Comparison of ENCODE assay signal across 22 cellular contexts in the genomic region with DNA sequence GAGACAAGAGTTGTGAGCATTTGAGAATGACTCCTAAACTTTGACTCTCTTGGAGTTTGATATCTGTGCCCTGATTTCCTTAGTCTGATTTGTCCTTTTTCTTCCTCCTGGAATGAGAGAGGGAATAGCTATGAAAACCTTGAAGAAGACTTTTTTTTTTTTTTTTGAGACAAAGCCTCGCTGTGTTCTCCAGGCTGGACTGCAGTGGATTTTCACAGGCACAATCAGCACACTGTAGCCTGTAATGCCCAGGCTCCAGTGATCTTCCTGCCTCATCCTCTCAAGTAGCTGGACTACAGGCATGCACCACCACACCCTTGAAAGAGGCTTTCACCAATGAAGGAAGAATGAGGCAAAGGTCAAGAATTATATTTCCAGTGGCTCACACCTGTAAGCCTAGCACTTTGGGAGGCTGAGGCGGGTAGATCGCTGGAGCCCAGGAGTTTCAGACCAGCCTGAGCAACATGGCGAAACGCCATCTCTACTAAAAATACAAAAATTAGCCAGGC. TPM values are rescaled to one million over a fixed set of nuclear protein-coding genes. Genes with fewer than 3 reads are reported as not detected.
A peak's percentile ranks its signal among the peaks of the same experiment; 100 is the strongest.
DNase-seq lines count a peak whose midpoint lies in the region; ATAC-seq, FAIRE-seq and TF ChIP-seq lines count a peak whose summit lies in the region.
"Had no signal": no experiment of that assay in that cellular context is flagged by ENCODE, and none has a peak within 500 bp of the region (broad histone marks: within the 10 kb centered on the region; RNA-seq: fewer than 3 reads in every experiment).

No MANE protein-coding gene starts in this region.

- in situ Hi-C loops in Caki2 (cut with HindIII; ENCODE audit: low pct_unique_long_range_greater_than_20kb, low sequenced_read_pairs), result no loop called here

- H3K27me3 ChIP-seq in bronchial epithelial cell (ENCODE audit: control insufficient read depth, insufficient read depth, low read length) (no peaks in the 10 kb centered on the region), heart left ventricle (no peaks in the 10 kb centered on the region), hepatocyte (no peaks in the 10 kb centered on the region)
- H3K27me3 ChIP-seq: BLaER1 had no signal

- H3K9me3 ChIP-seq in heart left ventricle, result no peaks in the 10 kb centered on the region
- no peaks in the 10 kb centered on the region for H3K9me3 ChIP-seq in hepatocyte (ENCODE audit: low read depth)
- H3K9me3 ChIP-seq: BLaER1 had no signal

- no peaks in the 10 kb centered on the region for H3K79me2 ChIP-seq in hepatocyte

- TF ChIP-seq CTCF in bronchial epithelial cell (IDR thresholded peaks at IDR 0.05; ENCODE audit: insufficient read depth, low read length, severe bottlenecking) (no peak), heart left ventricle (IDR thresholded peaks at IDR 0.05) (no peak), hepatocyte (IDR thresholded peaks at IDR 0.05; ENCODE audit: poor library complexity) (no peak)

- H3K4me3 ChIP-seq in bronchial epithelial cell (ENCODE audit: low read depth, low read length), result no peak overlapping the region
- H3K4me3 ChIP-seq in heart left ventricle, result no peak overlapping the region
- no peak overlapping the region for H3K4me3 ChIP-seq in hepatocyte
- H3K4me3 ChIP-seq: BLaER1 had no signal

- H3K36me3 ChIP-seq in bronchial epithelial cell (ENCODE audit: control insufficient read depth, insufficient read depth, low read length) (no peaks in the 10 kb centered on the region), heart left ventricle (no peaks in the 10 kb centered on the region), hepatocyte (replicated peaks; ENCODE audit: insufficient read depth, low read depth) (no peaks in the 10 kb centered on the region)
- H3K36me3 ChIP-seq: BLaER1 had no signal

- H3K27ac ChIP-seq in heart left ventricle (no peak overlapping the region), hepatocyte (no peak overlapping the region)
- H3K27ac ChIP-seq: BLaER1 had no signal

- peak; percentile 12 for DNase-seq in Caki2 (ENCODE audit: low read depth)
- DNase-seq in bronchial epithelial cell (ENCODE audit: low read depth), result no peak
- no peak for DNase-seq in left colon
- no peak for DNase-seq in NCI-H2081 (lab: John Stamatoyannopoulos, UW)
- no peak for DNase-seq in heart left ventricle
- DNase-seq in UCSD-AML1 (lab: John Stamatoyannopoulos, UW; ENCODE audit: unreplicated experiment), result no peak
- DNase-seq in hepatocyte (ENCODE audit: low spot score), result no peak
- DNase-seq: 8988T; CD8-positive, alpha-beta T cell; COR-L47; GOT3; H9 had no signal

- peaks cover 0 to 4% (median 0%) of the 10 kb centered on the region in 12 donors for H3K4me1 ChIP-seq in heart left ventricle
- no peaks in the 10 kb centered on the region for H3K4me1 ChIP-seq in hepatocyte (ENCODE audit: insufficient read depth)
- H3K4me1 ChIP-seq: BLaER1 had no signal

- no peaks in the 10 kb centered on the region for H3K9me2 ChIP-seq in hepatocyte (replicated peaks; ENCODE audit: insufficient read depth)

- FAIRE-seq in bronchial epithelial cell (lab: Jason Lieb, UNC), result peak; percentile 13
- FAIRE-seq: D721Med, G401.6, GM12891, GM18507, HepG2 had no signal

- TF ChIP-seq POLR2A in heart left ventricle (IDR thresholded peaks at IDR 0.05), result no peak

- no peaks in the 10 kb centered on the region for H4K20me1 ChIP-seq in hepatocyte (ENCODE audit: insufficient read depth, poor library complexity, severe bottlenecking)
- H4K20me1 ChIP-seq: BLaER1 had no signal

- H2AFZ ChIP-seq in hepatocyte, result no peak overlapping the region

- intact Hi-C loops in left colon (cut with DNase I, micrococcal nuclease) (no loop called here), heart left ventricle (cut with DNase I) (loop anchor here in 2 of 10 donors (10.0 kb wide), 2 partner anchors 77 to 87 kb away; no protein-coding TSS in a partner anchor)

- no peak overlapping the region for H3K4me2 ChIP-seq in hepatocyte
- H3K4me2 ChIP-seq: BLaER1 had no signal

- peak; percentile 88 for ATAC-seq in left colon
- ATAC-seq in heart left ventricle, result no peak
- ATAC-seq: CD8-positive, alpha-beta T cell; HepG2 had no signal

- 88 to 96% (median 93%) methylated on average over 5 of the region's 5 CpGs for WGBS in heart left ventricle, 4 donors
- 93% methylated on average over 5 of the region's 5 CpGs for WGBS in hepatocyte (ENCODE audit: low lambda C conversion rate, missing lambda C conversion rate)

RNA-seq across cellular contexts. Expression of gene ARGFX, which starts 10.3 kb away (rescaled TPM):
- not detected in 2 replicates for total RNA-seq in Caki2 (2014; rRNA removed; shearing (Covaris generic); ENCODE audit: low replicate concordance)
- not detected in 2 replicates for total RNA-seq in bronchial epithelial cell
- total RNA-seq in left colon, result not detected
- total RNA-seq in heart left ventricle, result not detected
- not detected for polyA plus RNA-seq in heart left ventricle
- total RNA-seq in hepatocyte, result not detected in 2 replicates
- not detected in 2 replicates for polyA plus RNA-seq in hepatocyte
- total RNA-seq: A673; CD8-positive, alpha-beta T cell; H9; HepG2 had no signal
- polyA plus RNA-seq: AG04450, CD14-positive monocyte, HepG2, IgD-negative memory B cell had no signal

RNA-seq across cellular contexts. Expression of gene POLQ, which starts 11.7 kb away (rescaled TPM):
- total RNA-seq in Caki2 (2014; rRNA removed; shearing (Covaris generic); ENCODE audit: low replicate concordance), result 1.7 and 3.0 TPM in 2 replicates
- total RNA-seq in bronchial epithelial cell (0.79 and 1.3 TPM in 2 replicates), left colon (1 to 10 TPM; 1.5 to 3.0 TPM), heart left ventricle (1 to 10 TPM in 2 of 9 donors, under 1 TPM in 7; 0.13 to 1.5 (median 0.39) TPM), hepatocyte (1.4 and 2.5 TPM in 2 replicates)
- polyA plus RNA-seq in heart left ventricle (under 1 TPM; 0.11 to 0.15 TPM), hepatocyte (0.68 and 1.3 TPM in 2 replicates)
- polyA plus RNA-seq: IgD-negative memory B cell had no signal

RNA-seq across cellular contexts. Expression of gene FBXO40, which starts 35.7 kb away (rescaled TPM):
- not detected in 2 replicates for total RNA-seq in Caki2 (2014; rRNA removed; shearing (Covaris generic); ENCODE audit: low replicate concordance)
- not detected in 2 replicates for total RNA-seq in bronchial epithelial cell
- not detected for total RNA-seq in left colon
- 100 to 1,000 TPM in 7 of 9 donors, 10 to 100 TPM in 2; 85.5 to 268 (median 192) TPM for total RNA-seq in heart left ventricle
- 10 to 100 TPM in 1 of 2 donors, 1 to 10 TPM in 1; 4.7 to 46.6 TPM for polyA plus RNA-seq in heart left ventricle
- not detected in 2 replicates for total RNA-seq in hepatocyte
- polyA plus RNA-seq in hepatocyte, result not detected in 2 replicates
- total RNA-seq: A673; CD8-positive, alpha-beta T cell; HepG2 had no signal
- polyA plus RNA-seq: AG04450, CD14-positive monocyte, HepG2 had no signal

Comparison
In these comparisons a context has a peak if more than half of its experiments do, and no peak if none do; other contexts are left out.
1. RNA of gene FBXO40, which starts 35.7 kb away (total RNA-seq): 85.5 to 268 TPM in heart left ventricle; not detected in Caki2, not detected in bronchial epithelial cell, not detected in left colon and not detected in hepatocyte; every median in the first group is over 10 times any median in the second.